19 cellular contexts compared by ENCODE assay signal in the genomic region with DNA sequence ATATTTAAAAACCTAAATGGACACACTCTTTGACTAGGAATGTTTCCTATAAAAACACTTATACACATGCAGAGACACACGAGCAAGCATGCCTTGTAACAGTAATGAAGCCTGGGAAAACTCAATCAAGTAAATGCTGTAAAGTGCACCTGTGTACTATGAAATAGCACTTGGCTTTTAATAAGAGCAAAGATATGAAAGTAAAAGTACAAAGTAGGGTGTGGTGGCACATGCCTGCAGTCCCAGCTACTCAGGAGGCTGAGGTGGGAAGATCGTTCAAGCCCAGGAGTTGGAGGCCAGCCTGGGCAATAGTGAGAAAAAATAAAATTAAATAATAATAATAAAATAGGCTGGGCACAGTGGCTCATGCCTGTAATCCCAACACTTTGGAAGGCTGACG.
"Had no signal": no experiment of that assay in that cellular context is flagged by ENCODE, and none has a peak within 500 bp of the region (broad histone marks: within the 10 kb centered on the region; RNA-seq: fewer than 3 reads in every experiment).

No MANE protein-coding gene starts in this region.

- H3K4me3 ChIP-seq: body of pancreas, hepatocyte, stomach, thoracic aorta, vagina had no signal

- FAIRE-seq: kidney had no signal

- H3K27ac Mint-ChIP-seq: dendritic cell treated with granulocyte-macrophage colony-stimulating factor and Interleukin-4, amounts not matched to agents 40 ng/mL and 50 ng/mL, for 4 days; T-cell had no signal

- DNase-seq: activated CD4-positive, alpha-beta T cell treated with anti-CD3 and anti-CD28 coated beads, Interleukin-2, amount 50 U/mL, for 4 hours; activated CD4-positive, CD25-positive, alpha-beta regulatory T cell; activated CD8-positive, alpha-beta memory T cell treated with anti-CD3 and anti-CD28 coated beads, Interleukin-2, amount 50 U/mL, for 48 hours; activated naive CD4-positive, alpha-beta T cell treated with anti-CD3 and anti-CD28 coated beads, Interleukin-2, amount 50 U/mL, for 16 hours; amniotic stem cell; body of pancreas; effector memory CD8-positive, alpha-beta T cell; stimulated activated CD4-positive, alpha-beta T cell treated with anti-CD3 and anti-CD28 coated beads, Interleukin-2, amount 100 ng/mL, for 48 hours; stimulated activated CD8-positive, alpha-beta memory T cell treated with anti-CD3 and anti-CD28 coated beads, Interleukin-4, amount 100 ng/mL, for 48 hours; stomach; T-cell had no signal

- H3K4me3 Mint-ChIP-seq: central memory CD8-positive, alpha-beta T cell; dendritic cell treated with granulocyte-macrophage colony-stimulating factor and Interleukin-4, amounts not matched to agents 40 ng/mL and 50 ng/mL, for 4 days; neural crest cell; T-cell had no signal

- H3K36me3 Mint-ChIP-seq: T-cell had no signal

- H3K9me3 ChIP-seq: body of pancreas, stomach, thoracic aorta, vagina had no signal

- H3K9me3 Mint-ChIP-seq: central memory CD8-positive, alpha-beta T cell; dendritic cell treated with granulocyte-macrophage colony-stimulating factor and Interleukin-4, amounts not matched to agents 40 ng/mL and 50 ng/mL, for 4 days; effector memory CD8-positive, alpha-beta T cell; neural crest cell; T-cell had no signal

- H3K4me2 ChIP-seq: hepatocyte had no signal

- H3K27me3 Mint-ChIP-seq: central memory CD8-positive, alpha-beta T cell; effector memory CD8-positive, alpha-beta T cell; T-cell had no signal

- ATAC-seq: body of pancreas; effector memory CD8-positive, alpha-beta T cell; T-cell had no signal

- H3K27ac ChIP-seq: body of pancreas, epithelial cell of prostate, hepatocyte, stomach, thoracic aorta, vagina had no signal
